In genomic region chr19:23294141-23294540, GRCh38 we compare ENCODE assay signal across 38 cellular contexts. TPM values are rescaled to one million over a fixed set of nuclear protein-coding genes. Genes with fewer than 3 reads are reported as not detected.
"Had no signal": no experiment of that assay in that cellular context is flagged by ENCODE, and none has a peak within 500 bp of the region (broad histone marks: within the 10 kb centered on the region; RNA-seq: fewer than 3 reads in every experiment).

No MANE protein-coding gene starts in this region.

- H3K27ac ChIP-seq: adrenal gland, ascending aorta, body of pancreas, brain microvascular endothelial cell, breast epithelium, cardiac muscle cell had no signal

- H3K27me3 ChIP-seq: adrenal gland, ascending aorta, body of pancreas, brain microvascular endothelial cell, breast epithelium, cardiac muscle cell had no signal

- ATAC-seq: activated naive CD4-positive, alpha-beta T cell treated with anti-CD3 and anti-CD28 coated beads, Interleukin-2, amount 50 U/mL, for 72 hours; activated naive CD8-positive, alpha-beta T cell treated with anti-CD3 and anti-CD28 coated beads, Interleukin-2, amount 50 U/mL, for 24 hours; activated T-cell treated with anti-CD3 and anti-CD28 coated beads, Interleukin-2, amount 50 U/mL, for 4 hours; activated T-cell treated with anti-CD3 and anti-CD28 coated beads, Interleukin-2, amount 50 U/mL, for 72 hours; activated T-helper 17 cell treated with anti-CD3 and anti-CD28 coated beads, Interleukin-2, amount 50 U/mL, for 72 hours; body of pancreas had no signal

- H3K9me3 ChIP-seq: adrenal gland, ascending aorta, body of pancreas, breast epithelium had no signal

- H3K4me1 Mint-ChIP-seq: activated naive CD4-positive, alpha-beta T cell treated with anti-CD3 and anti-CD28 coated beads, Interleukin-2, amount 10 ng/mL, durations not matched to agents 7 days and 5 days; activated naive CD4-positive, alpha-beta T cell treated with anti-CD3 and anti-CD28 coated beads, Interleukin-2, amount 50 U/mL, for 24 hours; activated naive CD8-positive, alpha-beta T cell treated with anti-CD3 and anti-CD28 coated beads for 36 hours; activated naive CD8-positive, alpha-beta T cell treated with anti-CD3 and anti-CD28 coated beads, Interleukin-2, amount 10 ng/mL, durations not matched to agents 7 days and 5 days; activated naive CD8-positive, alpha-beta T cell treated with anti-CD3 and anti-CD28 coated beads, Interleukin-2, amount 50 U/mL, for 24 hours; activated T-helper 17 cell treated with anti-CD3 and anti-CD28 coated beads, Interleukin-2, amount 50 U/mL, for 72 hours; brain; central memory CD8-positive, alpha-beta T cell had no signal

- H3K27ac Mint-ChIP-seq: activated naive CD4-positive, alpha-beta T cell treated with anti-CD3 and anti-CD28 coated beads for 36 hours; activated naive CD4-positive, alpha-beta T cell treated with anti-CD3 and anti-CD28 coated beads, Interleukin-2, amount 10 ng/mL, durations not matched to agents 7 days and 5 days; activated naive CD4-positive, alpha-beta T cell treated with anti-CD3 and anti-CD28 coated beads, Interleukin-2, amount 50 U/mL, for 24 hours; activated naive CD4-positive, alpha-beta T cell treated with anti-CD3 and anti-CD28 coated beads, Interleukin-2, amount 50 U/mL, for 72 hours; activated naive CD8-positive, alpha-beta T cell; activated naive CD8-positive, alpha-beta T cell treated with anti-CD3 and anti-CD28 coated beads for 36 hours; activated naive CD8-positive, alpha-beta T cell treated with anti-CD3 and anti-CD28 coated beads, Interleukin-2, amount 10 ng/mL, durations not matched to agents 7 days and 5 days; activated naive CD8-positive, alpha-beta T cell treated with anti-CD3 and anti-CD28 coated beads, Interleukin-2, amount 50 U/mL, for 24 hours; activated T-cell treated with anti-CD3 and anti-CD28 coated beads, Interleukin-2, amount 50 U/mL, for 24 hours; activated T-cell treated with anti-CD3 and anti-CD28 coated beads, Interleukin-2, amount 50 U/mL, for 72 hours; activated T-helper 1 cell treated with anti-CD3 and anti-CD28 coated beads, Interleukin-12 subunit alpha, Interleukin-12 subunit beta, Interleukin-2, Interleukin-4 antibody, amounts not matched to agents 30 ng/mL and 10 ng/mL and 1 ng/mL, durations not matched to agents 14 hours and 24 hours and 36 hours; activated T-helper 17 cell treated with anti-CD3 and anti-CD28 coated beads, Interleukin-2, amount 50 U/mL, for 72 hours; activated T-helper 2 cell treated with anti-CD3 and anti-CD28 coated beads, Interferon-gamma antibody, Interleukin-2, Interleukin-4, amounts not matched to agents 10 μg/mL and 5 μg/mL and 100 μg/mL, durations not matched to agents 14 hours and 24 hours and 36 hours; brain had no signal

- H3K36me3 Mint-ChIP-seq: activated naive CD4-positive, alpha-beta T cell treated with anti-CD3 and anti-CD28 coated beads, Interleukin-2, amount 10 ng/mL, durations not matched to agents 7 days and 5 days; activated naive CD8-positive, alpha-beta T cell; activated naive CD8-positive, alpha-beta T cell treated with anti-CD3 and anti-CD28 coated beads for 36 hours; activated naive CD8-positive, alpha-beta T cell treated with anti-CD3 and anti-CD28 coated beads, Interleukin-2, amount 10 ng/mL, durations not matched to agents 7 days and 5 days; brain had no signal

- H3K4me3 ChIP-seq: adrenal gland, ascending aorta, body of pancreas, breast epithelium, cardiac muscle cell had no signal

- H3K9me3 Mint-ChIP-seq: activated T-helper 17 cell treated with anti-CD3 and anti-CD28 coated beads, Interleukin-2, amount 50 U/mL, for 72 hours; central memory CD8-positive, alpha-beta T cell had no signal

- H3K4me1 ChIP-seq: adrenal gland, ascending aorta, body of pancreas, breast epithelium had no signal

- H3K27me3 Mint-ChIP-seq: activated naive CD4-positive, alpha-beta T cell treated with anti-CD3 and anti-CD28 coated beads, Interleukin-2, amount 10 ng/mL, durations not matched to agents 7 days and 5 days; activated naive CD4-positive, alpha-beta T cell treated with anti-CD3 and anti-CD28 coated beads, Interleukin-2, amount 50 U/mL, for 24 hours; activated naive CD8-positive, alpha-beta T cell; activated naive CD8-positive, alpha-beta T cell treated with anti-CD3 and anti-CD28 coated beads for 36 hours; activated naive CD8-positive, alpha-beta T cell treated with anti-CD3 and anti-CD28 coated beads, Interleukin-2, amount 10 ng/mL, durations not matched to agents 7 days and 5 days; activated naive CD8-positive, alpha-beta T cell treated with anti-CD3 and anti-CD28 coated beads, Interleukin-2, amount 50 U/mL, for 24 hours; activated T-cell treated with anti-CD3 and anti-CD28 coated beads, Interleukin-2, amount 50 U/mL, for 24 hours; activated T-helper 17 cell treated with anti-CD3 and anti-CD28 coated beads, Interleukin-2, amount 50 U/mL, for 72 hours; central memory CD8-positive, alpha-beta T cell had no signal

- H3K4me3 Mint-ChIP-seq: activated naive CD4-positive, alpha-beta T cell treated with anti-CD3 and anti-CD28 coated beads for 36 hours; activated naive CD4-positive, alpha-beta T cell treated with anti-CD3 and anti-CD28 coated beads, Interleukin-2, amount 10 ng/mL, durations not matched to agents 7 days and 5 days; activated naive CD4-positive, alpha-beta T cell treated with anti-CD3 and anti-CD28 coated beads, Interleukin-2, amount 50 U/mL, for 24 hours; activated naive CD8-positive, alpha-beta T cell; activated naive CD8-positive, alpha-beta T cell treated with anti-CD3 and anti-CD28 coated beads for 36 hours; activated naive CD8-positive, alpha-beta T cell treated with anti-CD3 and anti-CD28 coated beads, Interleukin-2, amount 10 ng/mL, durations not matched to agents 7 days and 5 days; activated naive CD8-positive, alpha-beta T cell treated with anti-CD3 and anti-CD28 coated beads, Interleukin-2, amount 50 U/mL, for 24 hours; activated T-cell treated with anti-CD3 and anti-CD28 coated beads, Interleukin-2, amount 50 U/mL, for 24 hours; activated T-cell treated with anti-CD3 and anti-CD28 coated beads, Interleukin-2, amount 50 U/mL, for 4 hours; activated T-cell treated with anti-CD3 and anti-CD28 coated beads, Interleukin-2, amount 50 U/mL, for 72 hours; activated T-helper 1 cell treated with anti-CD3 and anti-CD28 coated beads, Interleukin-12 subunit alpha, Interleukin-12 subunit beta, Interleukin-2, Interleukin-4 antibody, amounts not matched to agents 30 ng/mL and 10 ng/mL and 1 ng/mL, durations not matched to agents 14 hours and 24 hours and 36 hours; activated T-helper 17 cell treated with anti-CD3 and anti-CD28 coated beads, Interleukin-2, amount 50 U/mL, for 72 hours; brain; central memory CD8-positive, alpha-beta T cell had no signal

- H3K36me3 ChIP-seq: adrenal gland, ascending aorta, brain microvascular endothelial cell, breast epithelium, cardiac muscle cell had no signal

- DNase-seq: activated effector memory CD4-positive, alpha-beta T cell treated with anti-CD3 and anti-CD28 coated beads, Interleukin-2, amount 50 U/mL, for 16 hours; activated effector memory CD4-positive, alpha-beta T cell treated with Interleukin-2 at 50 U/mL for 16 hours; activated gamma-delta T cell; activated gamma-delta T cell treated with Interleukin-2 at 50 U/mL for 16 hours; activated naive CD4-positive, alpha-beta T cell; activated naive CD4-positive, alpha-beta T cell treated with anti-CD3 and anti-CD28 coated beads for 36 hours; activated naive CD4-positive, alpha-beta T cell treated with anti-CD3 and anti-CD28 coated beads, Interleukin-2, amount 10 ng/mL, durations not matched to agents 7 days and 5 days; activated naive CD4-positive, alpha-beta T cell treated with anti-CD3 and anti-CD28 coated beads, Interleukin-2, amount 50 U/mL, for 16 hours; activated naive CD4-positive, alpha-beta T cell treated with Interleukin-2 at 50 U/mL for 16 hours; activated naive CD8-positive, alpha-beta T cell treated with anti-CD3 and anti-CD28 coated beads for 36 hours; activated naive CD8-positive, alpha-beta T cell treated with anti-CD3 and anti-CD28 coated beads, Interleukin-2, amount 10 ng/mL, durations not matched to agents 7 days and 5 days; activated naive CD8-positive, alpha-beta T cell treated with anti-CD3 and anti-CD28 coated beads, Interleukin-2, amount 50 U/mL, for 24 hours; activated T-cell treated with anti-CD3 and anti-CD28 coated beads, Interleukin-2, amount 50 U/mL, for 1 hour; activated T-cell treated with anti-CD3 and anti-CD28 coated beads, Interleukin-2, amount 50 U/mL, for 24 hours; activated T-cell treated with anti-CD3 and anti-CD28 coated beads, Interleukin-2, amount 50 U/mL, for 4 hours; activated T-cell treated with anti-CD3 and anti-CD28 coated beads, Interleukin-2, amount 50 U/mL, for 48 hours; activated T-cell treated with anti-CD3 and anti-CD28 coated beads, Interleukin-2, amount 50 U/mL, for 72 hours; adrenal gland; amniotic stem cell; amygdala; anterior cingulate cortex; aorta; body of pancreas; brain microvascular endothelial cell; caudate nucleus; central memory CD4-positive, alpha-beta T cell; cerebellar nuclear complex had no signal

RNA-seq across cellular contexts. Expression of gene ZNF724, which starts 43.9 kb away (rescaled TPM):
- total RNA-seq: ascending aorta had no signal
